ENCODE assay signal across 8 cellular contexts in the genomic region with DNA sequence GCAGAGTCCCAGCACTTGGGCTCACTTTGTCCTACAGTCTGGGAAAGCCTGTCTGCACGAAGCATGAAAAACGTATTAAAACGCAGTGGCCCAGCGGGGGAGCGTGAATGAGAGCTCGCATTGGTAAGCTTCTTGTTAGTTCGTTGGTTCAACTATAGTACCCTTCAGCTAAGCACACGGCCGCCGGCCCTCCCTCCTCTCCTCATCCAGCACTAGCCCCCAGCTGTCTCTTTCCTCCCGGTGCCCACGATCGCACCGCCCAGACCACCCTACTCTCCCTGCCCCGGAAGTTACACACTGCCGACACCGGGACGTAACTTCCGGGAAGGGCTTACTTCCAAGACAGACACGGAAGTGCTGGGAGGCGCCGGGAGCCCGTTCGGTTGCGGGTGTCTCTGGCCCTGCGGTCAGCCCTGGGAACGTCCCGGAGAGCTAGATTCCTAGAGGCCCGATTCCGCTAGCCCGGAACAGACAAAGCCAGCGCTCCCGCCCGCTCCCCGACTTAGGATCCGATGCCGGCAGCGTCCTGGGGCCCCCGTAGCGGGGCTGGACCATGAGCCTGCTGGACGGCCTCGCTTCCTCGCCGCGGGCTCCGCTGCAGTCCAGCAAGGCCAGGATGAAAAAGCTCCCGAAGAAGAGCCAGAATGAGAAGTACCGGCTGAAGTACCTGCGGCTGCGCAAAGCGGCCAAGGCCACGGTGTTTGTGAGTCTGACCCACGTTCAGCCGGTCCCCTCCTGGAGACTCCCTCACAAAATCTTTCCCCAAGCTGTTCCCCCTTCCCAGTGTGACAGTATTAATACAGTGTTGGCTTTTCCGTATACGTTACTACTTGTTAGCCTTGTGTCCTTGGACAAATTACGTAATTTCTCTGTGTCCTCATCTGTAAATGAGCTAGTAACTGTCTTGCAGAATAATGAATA. TPM values are rescaled to one million over a fixed set of nuclear protein-coding genes. Genes with fewer than 3 reads are reported as not detected.
A peak's percentile ranks its signal among the peaks of the same experiment; 100 is the strongest.
DNase-seq lines count a peak whose midpoint lies in the region; ATAC-seq and TF ChIP-seq lines count a peak whose summit lies in the region.

A gene with protein sequence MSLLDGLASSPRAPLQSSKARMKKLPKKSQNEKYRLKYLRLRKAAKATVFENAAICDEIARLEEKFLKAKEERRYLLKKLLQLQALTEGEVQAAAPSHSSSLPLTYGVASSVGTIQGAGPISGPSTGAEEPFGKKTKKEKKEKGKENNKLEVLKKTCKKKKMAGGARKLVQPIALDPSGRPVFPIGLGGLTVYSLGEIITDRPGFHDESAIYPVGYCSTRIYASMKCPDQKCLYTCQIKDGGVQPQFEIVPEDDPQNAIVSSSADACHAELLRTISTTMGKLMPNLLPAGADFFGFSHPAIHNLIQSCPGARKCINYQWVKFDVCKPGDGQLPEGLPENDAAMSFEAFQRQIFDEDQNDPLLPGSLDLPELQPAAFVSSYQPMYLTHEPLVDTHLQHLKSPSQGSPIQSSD (plus strand): TSS at position 334 of the 921 bp plus-strand sequence. CDS start 220 bp downstream, at position 554.

- H3K27ac ChIP-seq in osteoblast (ENCODE audit: low read depth, low read length) (peak within 1 kb of the TSS; percentile 90), testis (peak within 1 kb of the TSS; percentile 90 to 96)

- 0% methylated on average over 24 to 57 of the region's 57 CpGs for WGBS in testis, 2 donors

- peaks cover 8% of the 10 kb centered on the region for H3K36me3 Mint-ChIP-seq in activated naive CD8-positive, alpha-beta T cell

- H3K4me3 Mint-ChIP-seq in activated naive CD8-positive, alpha-beta T cell: peak within 1 kb of the TSS; percentile 98

- H3K4me2 ChIP-seq in osteoblast (ENCODE audit: insufficient read depth, low read length): peak within 1 kb of the TSS; percentile 96

- peaks cover 46% of the 10 kb centered on the region for H3K79me2 ChIP-seq in osteoblast (ENCODE audit: insufficient read depth, low read length)

- peak; percentile 92 for DNase-seq in GM10248 (ENCODE audit: extremely low spot score)
- peak; percentile 96 for DNase-seq in NCI-H1105 (lab: John Stamatoyannopoulos, UW)
- DNase-seq in SKM-1 treated with dmso at 0.1 percent for 144 hours (lab: John Stamatoyannopoulos, UW; ENCODE audit: unreplicated experiment): peak; percentile 83
- peak; percentile 83 for DNase-seq in glomerular visceral epithelial cell (ENCODE audit: extremely low spot score)
- DNase-seq in osteoblast (ENCODE audit: insufficient read length, low spot score, missing footprints): peak; percentile 90
- DNase-seq in testis: peak; percentile 96

- H3K27ac Mint-ChIP-seq in activated naive CD8-positive, alpha-beta T cell: peak within 1 kb of the TSS; percentile 96

- H3K36me3 ChIP-seq in osteoblast (ENCODE audit: insufficient read depth, low read length) (peaks cover 34% of the 10 kb centered on the region), testis (ENCODE audit: low read depth, missing control alignments) (no peaks in the 10 kb centered on the region)

- H3K4me3 ChIP-seq in osteoblast (ENCODE audit: insufficient read depth, low read length) (peak within 1 kb of the TSS; percentile 88), testis (peak within 1 kb of the TSS; percentile 90 to 96)

- peak; percentile 26 for TF ChIP-seq POLR2A in testis (IDR thresholded peaks at IDR 0.05)

- POLR2A ChIA-PET in GM10248 (lab: Yijun Ruan, JAX): no interaction called here

- peaks cover 21% of the 10 kb centered on the region for H4K20me1 ChIP-seq in osteoblast (ENCODE audit: insufficient read depth, low read length)

- H3K27me3 Mint-ChIP-seq in activated naive CD8-positive, alpha-beta T cell: peaks cover 7% of the 10 kb centered on the region

- TF ChIP-seq CTCF in GM10248 (IDR thresholded peaks at IDR 0.05; ENCODE audit: control extremely low read depth, extremely low read depth, low read depth, missing control alignments) (no peak), osteoblast (IDR thresholded peaks at IDR 0.05; ENCODE audit: extremely low read depth, low read depth, low read length) (no peak), testis (IDR thresholded peaks at IDR 0.05) (no peak)

- CTCF ChIA-PET in GM10248 (lab: Yijun Ruan, JAX): interaction anchor here (0.9 to 6.9 kb wide), 9 partner anchors 17 to 723 kb away, joined by 3 to 30 read pairs (median 4); no protein-coding TSS in a partner anchor

- H2AFZ ChIP-seq in osteoblast (ENCODE audit: low read length): peak within 1 kb of the TSS; percentile 99

- peaks cover 11% of the 10 kb centered on the region for H3K27me3 ChIP-seq in osteoblast (ENCODE audit: insufficient read depth, low read length)
- no peaks in the 10 kb centered on the region for H3K27me3 ChIP-seq in testis

- intact Hi-C loops in testis (cut with DNase I; ENCODE audit: low total_unique reads): no loop called here

- no peaks in the 10 kb centered on the region for H3K9me3 ChIP-seq in osteoblast (ENCODE audit: low read depth, low read length)
- H3K9me3 ChIP-seq in testis: no peaks in the 10 kb centered on the region

- peaks cover 18% of the 10 kb centered on the region for H3K4me1 ChIP-seq in osteoblast (ENCODE audit: insufficient read depth, low read length)
- H3K4me1 ChIP-seq in testis: peaks cover 4% of the 10 kb centered on the region

- H3K4me1 Mint-ChIP-seq in activated naive CD8-positive, alpha-beta T cell (ENCODE audit: low read depth): peaks cover 41% of the 10 kb centered on the region

- no peaks in the 10 kb centered on the region for H3K9me3 Mint-ChIP-seq in activated naive CD8-positive, alpha-beta T cell (ENCODE audit: low read depth)

- ATAC-seq in HG02610 (IDR thresholded peaks at IDR 0.05; ENCODE audit: unreplicated experiment): peak; percentile 98

RNA-seq across cellular contexts. Expression of the gene that starts here (rescaled TPM):
- 37.7 and 40.2 TPM in 2 replicates for total RNA-seq in osteoblast
- total RNA-seq in testis: 10 to 100 TPM; 25.2 to 35.7 TPM
- polyA plus RNA-seq in testis (ENCODE audit: insufficient read depth, low read depth, low replicate concordance): 38.8 TPM

Comparison
In these comparisons a context has a peak if more than half of its experiments do, and no peak if none do; other contexts are left out.
1. Peak in every context shown above with its lines: DNase-seq, ATAC-seq, H3K4me3 ChIP-seq and H3K27ac ChIP-seq.